ENCODE assay signal across 1 cellular context in genomic region chr4:80767944-80768343, GRCh38.
TF ChIP-seq lines count a peak whose summit lies in the region.

No MANE protein-coding gene starts in this region.

TF ChIP-seq in HepG2, 621 proteins besides CTCF, POLR2A, EP300 and RAD21 (continued from another document):
- no peak for TF ChIP-seq TFDP1 (CRISPR knock-in tag; IDR thresholded peaks at IDR 0.05; ENCODE audit: borderline replicate concordance)
TF ChIP-seq in HepG2: peak in this region for 0.
